ENCODE assay signal across 5 cellular contexts in the genomic region with DNA sequence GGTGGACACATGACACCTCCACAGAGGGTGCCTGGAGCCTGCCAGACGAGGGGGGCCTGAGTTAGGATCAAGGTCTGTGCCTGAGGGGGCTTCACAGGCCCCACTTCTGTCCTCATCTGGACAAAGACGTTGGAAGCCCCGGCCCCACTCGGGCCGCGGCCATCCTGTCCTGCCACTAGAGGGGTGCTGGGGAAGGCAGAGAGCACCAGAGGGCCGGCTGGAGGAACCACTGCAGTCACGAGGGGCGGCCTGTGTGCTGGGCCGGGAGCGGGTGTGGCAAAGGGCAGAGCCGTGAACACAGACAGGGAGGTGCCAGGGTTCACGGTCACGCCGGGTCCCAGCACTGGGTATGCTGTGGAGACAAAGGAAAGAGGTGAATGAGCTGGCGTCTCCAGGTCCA. TPM values are rescaled to one million over a fixed set of nuclear protein-coding genes. Genes with fewer than 3 reads are reported as not detected.
"Had no signal": no experiment of that assay in that cellular context is flagged by ENCODE, and none has a peak within 500 bp of the region (broad histone marks: within the 10 kb centered on the region; RNA-seq: fewer than 3 reads in every experiment).

No MANE protein-coding gene starts in this region.

RNA-seq across cellular contexts. Expression of a gene that starts 2.9 kb away (rescaled TPM):
- total RNA-seq: LHCN-M2, MCF 10A, PC-3, SK-MEL-5 had no signal
- polyA plus RNA-seq: SK-N-SH had no signal
